Comparison of ENCODE assay signal across 19 cellular contexts in the genomic region with DNA sequence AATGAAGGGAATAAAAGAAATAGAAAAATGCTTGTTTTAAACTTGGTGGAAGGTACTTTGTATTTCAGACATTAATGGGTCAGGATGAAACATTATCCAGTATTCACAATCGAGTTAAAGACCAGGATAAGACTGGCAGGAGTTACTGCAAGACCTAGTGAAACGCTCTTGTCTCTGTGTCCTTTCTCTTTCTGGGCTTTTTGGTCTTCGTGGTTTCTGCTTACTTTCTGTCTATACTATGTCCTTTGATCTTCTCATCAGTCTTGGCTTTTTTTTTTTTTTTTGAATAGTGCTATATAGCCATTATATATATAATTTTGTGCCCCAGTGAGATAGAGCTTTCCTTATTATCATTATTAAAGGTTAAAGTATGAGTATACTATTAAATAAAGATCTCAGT. TPM values are rescaled to one million over a fixed set of nuclear protein-coding genes. Genes with fewer than 3 reads are reported as not detected.
DNase-seq lines count a peak whose midpoint lies in the region; ATAC-seq and TF ChIP-seq lines count a peak whose summit lies in the region.
"Had no signal": no experiment of that assay in that cellular context is flagged by ENCODE, and none has a peak within 500 bp of the region (broad histone marks: within the 10 kb centered on the region; RNA-seq: fewer than 3 reads in every experiment).

No MANE protein-coding gene starts in this region.

- CTCF ChIA-PET in CD4-positive, alpha-beta T cell (lab: Charles Lee) = interaction anchor here (0.7 to 1.5 kb wide), 2 partner anchors 24 to 54 kb away, joined by 3 to 4 read pairs; no protein-coding TSS in a partner anchor
- CTCF ChIA-PET in CD8-positive, alpha-beta T cell (lab: Charles Lee) = no interaction called here
- CTCF ChIA-PET in PC-3 (lab: Charles Lee) = no interaction called here

- no peaks in the 10 kb centered on the region for H3K9me2 ChIP-seq in PC-3 (replicated peaks; ENCODE audit: low read length)

- no peaks in the 10 kb centered on the region for H4K20me1 ChIP-seq in PC-3 (ENCODE audit: low read length)

- H3K9me3 Mint-ChIP-seq in CD4-positive, alpha-beta T cell = no peaks in the 10 kb centered on the region
- H3K9me3 Mint-ChIP-seq in CD8-positive, alpha-beta T cell = no peaks in the 10 kb centered on the region
- no peaks in the 10 kb centered on the region for H3K9me3 Mint-ChIP-seq in chondrocyte (ENCODE audit: low read depth)
- H3K9me3 Mint-ChIP-seq: CD8-positive, alpha-beta memory T cell had no signal

- no peak for DNase-seq in CD4-positive, alpha-beta T cell
- DNase-seq in CD8-positive, alpha-beta T cell = no peak
- DNase-seq in T-helper 17 cell (no peak), chondrocyte (ENCODE audit: low spot score) (no peak), PC-3 (no peak)
- DNase-seq: CD8-positive, alpha-beta memory T cell; DMS79; GOT3; KG1; NCI-H1048; NCI-H1436 treated with DMSO at 0.1 percent for 48 hours; NCI-H2081; NCI-H748 treated with DMSO at 0.1 percent for 48 hours; OCI-M1; RPMI8226; SJCRH30 had no signal

- no peaks in the 10 kb centered on the region for H3K4me1 ChIP-seq in CD8-positive, alpha-beta T cell (ENCODE audit: insufficient read depth, low read length)
- no peaks in the 10 kb centered on the region for H3K4me1 ChIP-seq in PC-3 (ENCODE audit: insufficient read depth, low read length)
- H3K4me1 ChIP-seq: SJCRH30 had no signal

- peaks cover 57% of the 10 kb centered on the region for H3K36me3 Mint-ChIP-seq in CD4-positive, alpha-beta T cell (ENCODE audit: low read depth)
- peaks cover 50% of the 10 kb centered on the region for H3K36me3 Mint-ChIP-seq in CD8-positive, alpha-beta T cell
- H3K36me3 Mint-ChIP-seq in T-helper 17 cell (ENCODE audit: low read depth) = peaks cover 4% of the 10 kb centered on the region
- peaks cover 10% of the 10 kb centered on the region for H3K36me3 Mint-ChIP-seq in chondrocyte (ENCODE audit: low read depth)

- H3K27me3 ChIP-seq in CD4-positive, alpha-beta T cell (ENCODE audit: control insufficient read depth, insufficient read depth, low read length) = no peaks in the 10 kb centered on the region
- H3K27me3 ChIP-seq in CD8-positive, alpha-beta T cell (ENCODE audit: insufficient read depth, low read length) = no peaks in the 10 kb centered on the region
- no peaks in the 10 kb centered on the region for H3K27me3 ChIP-seq in PC-3 (ENCODE audit: low read length)
- H3K27me3 ChIP-seq: SJCRH30 had no signal

- peaks cover 11% of the 10 kb centered on the region; the same call in 1 of the 2 replicates for H3K79me2 ChIP-seq in PC-3 (ENCODE audit: low read length)

- ATAC-seq in CD4-positive, alpha-beta T cell (ENCODE audit: poor library complexity) = no peak
- no peak for ATAC-seq in CD8-positive, alpha-beta T cell
- no peak for ATAC-seq in T-helper 17 cell
- ATAC-seq in HG02970 (IDR thresholded peaks at IDR 0.05; ENCODE audit: low FRiP score, unreplicated experiment) = no peak
- no peak for ATAC-seq in HG02588 (IDR thresholded peaks at IDR 0.05; ENCODE audit: unreplicated experiment)
- no peak for ATAC-seq in PC-3

- H3K9me3 ChIP-seq in CD4-positive, alpha-beta T cell (ENCODE audit: control insufficient read depth, low read length) = no peaks in the 10 kb centered on the region
- no peaks in the 10 kb centered on the region for H3K9me3 ChIP-seq in CD8-positive, alpha-beta T cell (ENCODE audit: low read length)
- H3K9me3 ChIP-seq in T-helper 17 cell (ENCODE audit: control insufficient read depth, low read length, poor library complexity, severe bottlenecking) = no peaks in the 10 kb centered on the region
- H3K9me3 ChIP-seq in PC-3 (ENCODE audit: low read length) = no peaks in the 10 kb centered on the region

- no peak overlapping the region for H3K4me3 Mint-ChIP-seq in CD4-positive, alpha-beta T cell
- H3K4me3 Mint-ChIP-seq in CD8-positive, alpha-beta T cell = no peak overlapping the region
- H3K4me3 Mint-ChIP-seq in T-helper 17 cell (no peak overlapping the region), chondrocyte (ENCODE audit: unreplicated experiment) (no peak overlapping the region)
- H3K4me3 Mint-ChIP-seq: B cell; CD8-positive, alpha-beta memory T cell had no signal

- peaks cover 10% of the 10 kb centered on the region for H3K4me1 Mint-ChIP-seq in CD4-positive, alpha-beta T cell (ENCODE audit: low read depth)
- H3K4me1 Mint-ChIP-seq in CD8-positive, alpha-beta T cell (ENCODE audit: low read depth) = peaks cover 6% of the 10 kb centered on the region
- H3K4me1 Mint-ChIP-seq in T-helper 17 cell = peaks cover 7% of the 10 kb centered on the region
- H3K4me1 Mint-ChIP-seq in chondrocyte (ENCODE audit: low read depth) = peaks cover 16% of the 10 kb centered on the region
- H3K4me1 Mint-ChIP-seq: B cell had no signal

- BruUV-seq in PC-3 (replicated peaks; lab: Mats Ljungman, UMichigan) = no TSS peak

- H2AFZ ChIP-seq in PC-3 (ENCODE audit: low read length) = no peak overlapping the region

- no peak for TF ChIP-seq CTCF in CD4-positive, alpha-beta T cell (IDR thresholded peaks at IDR 0.05)
- no peak for TF ChIP-seq CTCF in CD8-positive, alpha-beta T cell (IDR thresholded peaks at IDR 0.05)
- TF ChIP-seq CTCF in chondrocyte (IDR thresholded peaks at IDR 0.05) = no peak
- TF ChIP-seq CTCF in PC-3 (conservative IDR thresholded peaks at IDR 0.05; ENCODE audit: low read depth, low read length) = no peak

- H3K4me2 ChIP-seq in PC-3 (ENCODE audit: low read length) = no peak overlapping the region

- H3K36me3 ChIP-seq in CD8-positive, alpha-beta T cell (ENCODE audit: insufficient read depth, low read length) = peaks cover 13% of the 10 kb centered on the region
- peaks cover 27% of the 10 kb centered on the region; the same call in 1 of the 2 replicates for H3K36me3 ChIP-seq in PC-3 (ENCODE audit: low read depth, low read length)

- H3K9ac ChIP-seq in PC-3 (ENCODE audit: low read length) = no peak overlapping the region

- H3K27ac ChIP-seq in CD4-positive, alpha-beta T cell (ENCODE audit: low read depth, low read length) = no peak overlapping the region
- H3K27ac ChIP-seq in CD8-positive, alpha-beta T cell (ENCODE audit: low read depth, low read length) = no peak overlapping the region
- no peak overlapping the region for H3K27ac ChIP-seq in PC-3 (ENCODE audit: low read length)
- H3K27ac ChIP-seq: SJCRH30 had no signal

- intact Hi-C loops in CD4-positive, alpha-beta T cell (cut with DNase I, micrococcal nuclease) = loop anchor here in 1 of 2 experiments (10.0 kb wide), 1 partner anchor 706 kb away; no protein-coding TSS in a partner anchor
- intact Hi-C loops in CD8-positive, alpha-beta T cell (cut with DNase I, micrococcal nuclease) = no loop called here
- intact Hi-C loops in PC-3 (cut with micrococcal nuclease) = no loop called here

- H3K27me3 Mint-ChIP-seq in CD4-positive, alpha-beta T cell = no peaks in the 10 kb centered on the region
- no peaks in the 10 kb centered on the region for H3K27me3 Mint-ChIP-seq in CD8-positive, alpha-beta T cell (ENCODE audit: low read depth)
- H3K27me3 Mint-ChIP-seq in T-helper 17 cell (no peaks in the 10 kb centered on the region), chondrocyte (ENCODE audit: low read depth) (no peaks in the 10 kb centered on the region)
- H3K27me3 Mint-ChIP-seq: B cell; CD8-positive, alpha-beta memory T cell had no signal

- H3F3A ChIP-seq in PC-3 (ENCODE audit: low read length, unreplicated experiment) = peaks cover 3% of the 10 kb centered on the region

- H3K4me3 ChIP-seq in CD8-positive, alpha-beta T cell (ENCODE audit: low read depth, low read length) = no peak overlapping the region
- H3K4me3 ChIP-seq in PC-3 (ENCODE audit: low read length) = no peak overlapping the region
- H3K4me3 ChIP-seq: SJCRH30 had no signal

- POLR2A ChIA-PET in CD4-positive, alpha-beta T cell (lab: Charles Lee) = no interaction called here
- POLR2A ChIA-PET in CD8-positive, alpha-beta T cell (lab: Charles Lee) = interaction anchor here (1.0 kb wide), 1 partner anchor 46 kb away, joined by 3 read pairs; no protein-coding TSS in a partner anchor
- POLR2A ChIA-PET in PC-3 (lab: Charles Lee; ENCODE audit: unreplicated experiment) = no interaction called here

- peak overlapping the region; percentile 11 for H3K27ac Mint-ChIP-seq in CD4-positive, alpha-beta T cell
- H3K27ac Mint-ChIP-seq in CD8-positive, alpha-beta T cell = peak overlapping the region; percentile 83
- H3K27ac Mint-ChIP-seq in T-helper 17 cell (peak overlapping the region; percentile 68), chondrocyte (ENCODE audit: unreplicated experiment) (peak overlapping the region; percentile 27)
- H3K27ac Mint-ChIP-seq: B cell had no signal

RNA-seq across cellular contexts. Expression of gene GAREM2, which starts 42.1 kb away (rescaled TPM):
- total RNA-seq in CD4-positive, alpha-beta T cell = 1 to 10 TPM; 4.3 to 7.3 TPM
- total RNA-seq in CD8-positive, alpha-beta T cell = 1 to 10 TPM; 2.5 to 4.8 TPM
- total RNA-seq in T-helper 17 cell (1 to 10 TPM; 3.6 to 6.5 TPM), chondrocyte (6.5 to 22.6 TPM (median 19.1 TPM) in 3 replicates), PC-3 (2014; rRNA removed) (1.4 and 1.8 TPM in 2 replicates)

Comparison
In these comparisons a context has a peak if more than half of its experiments do, and no peak if none do; other contexts are left out.
1. H3K27ac Mint-ChIP-seq: peak in every context shown above with its lines; median percentile 83 in CD8-positive, alpha-beta T cell; 68 in T-helper 17 cell; 27 in chondrocyte; 11 in CD4-positive, alpha-beta T cell.